Comparison of ENCODE assay signal across 8 cellular contexts in genomic region chr17:18041776-18042175, GRCh38. TPM values are rescaled to one million over a fixed set of nuclear protein-coding genes. Genes with fewer than 3 reads are reported as not detected.
DNase-seq lines count a peak whose midpoint lies in the region; ATAC-seq and TF ChIP-seq lines count a peak whose summit lies in the region.

No MANE protein-coding gene starts in this region.

- H3K27ac ChIP-seq in stomach (no peak overlapping the region), H9 (ENCODE audit: insufficient read length, low read depth, low read length) (no peak overlapping the region), colonic mucosa (no peak overlapping the region)

- intact Hi-C loops in activated B cell treated with CpG ODN at 0.5 μM for 24 hours (cut with micrococcal nuclease) (no loop called here), stomach (cut with DNase I; ENCODE audit: low total_unique reads) (no loop called here), colonic mucosa (cut with DNase I) (no loop called here)

- no peak overlapping the region for H2BK15ac ChIP-seq in H9 (ENCODE audit: low read depth, low read length)

- no peak overlapping the region for H4K5ac ChIP-seq in H9 (ENCODE audit: insufficient read length, low read depth, low read length)

- TF ChIP-seq CTCF in activated B cell treated with CpG ODN at 0.5 μM for 24 hours (IDR thresholded peaks at IDR 0.05) (no peak), stomach (IDR thresholded peaks at IDR 0.05) (no peak), H9 (conservative IDR thresholded peaks at IDR 0.05) (no peak), colonic mucosa (IDR thresholded peaks at IDR 0.05) (no peak)

- peak; percentile 73 for DNase-seq in AG08396 (ENCODE audit: low spot score)
- DNase-seq in GM04504 (ENCODE audit: low read depth): peak; percentile 60
- no peak for DNase-seq in activated B cell treated with CpG ODN at 0.5 μM for 24 hours
- DNase-seq in kidney tubule cell (ENCODE audit: low spot score): peak; percentile 54
- no peak for DNase-seq in stomach
- no peak for DNase-seq in H9
- no peak for DNase-seq in colonic mucosa

- no peaks in the 10 kb centered on the region for H4K20me1 ChIP-seq in H9 (ENCODE audit: control insufficient read depth, insufficient read depth, insufficient read length)

- POLR2A ChIA-PET in activated B cell treated with CpG ODN at 0.5 μM for 24 hours (lab: Charles Lee): no interaction called here

- H3K9me3 Mint-ChIP-seq in activated B cell treated with CpG ODN at 0.5 μM for 24 hours (no peaks in the 10 kb centered on the region), H9 (no peaks in the 10 kb centered on the region; a peak in 2 of 5 replicates)

- H3K36me3 Mint-ChIP-seq in activated B cell treated with CpG ODN at 0.5 μM for 24 hours (ENCODE audit: low read depth): peaks cover 18% of the 10 kb centered on the region
- peaks cover 3 to 14% (median 7%) of the 10 kb centered on the region in 3 experiments; a peak in 6 of 7 replicates for H3K36me3 Mint-ChIP-seq in H9 (ENCODE audit: insufficient read depth in 1 of 3, low read depth in 3 of 3)

- H3K79me1 ChIP-seq in H9 (ENCODE audit: insufficient read depth, low read depth, low read length, poor library complexity, severe bottlenecking): no peaks in the 10 kb centered on the region

- no peak overlapping the region for H3K9ac ChIP-seq in H9 (ENCODE audit: extremely low read depth, insufficient read length, low read length)
- no peak overlapping the region for H3K9ac ChIP-seq in colonic mucosa (ENCODE audit: low read depth in 2 of 2, low read length in 2 of 2)

- H3K4me2 ChIP-seq in H9 (ENCODE audit: insufficient read depth, insufficient read length, low read length): no peak overlapping the region

- TF ChIP-seq POLR2A in stomach (IDR thresholded peaks at IDR 0.05): no peak

- H3K27ac Mint-ChIP-seq in activated B cell treated with CpG ODN at 0.5 μM for 24 hours: no peak overlapping the region
- H3K27ac Mint-ChIP-seq in H9: no peak overlapping the region

- H3K9me3 ChIP-seq in stomach: no peaks in the 10 kb centered on the region
- no peaks in the 10 kb centered on the region for H3K9me3 ChIP-seq in H9 (ENCODE audit: control insufficient read depth, low read depth, low read length)
- no peaks in the 10 kb centered on the region for H3K9me3 ChIP-seq in colonic mucosa

- H3K4me3 ChIP-seq in stomach (no peak overlapping the region), colonic mucosa (no peak overlapping the region)

- H3K4me1 ChIP-seq in stomach: peaks cover 27 to 51% (median 41%) of the 10 kb centered on the region in 4 donors
- no peaks in the 10 kb centered on the region; the same call in 1 of the 2 replicates for H3K4me1 ChIP-seq in H9 (ENCODE audit: insufficient read depth, low read length)
- peaks cover 10% of the 10 kb centered on the region for H3K4me1 ChIP-seq in colonic mucosa

- no peak overlapping the region for H4K8ac ChIP-seq in H9 (replicated peaks; ENCODE audit: insufficient read length, low read depth, low read length)

- H3K36me3 ChIP-seq in stomach: peaks cover 0 to 19% (median 17%) of the 10 kb centered on the region in 4 donors
- H3K36me3 ChIP-seq in colonic mucosa: no peaks in the 10 kb centered on the region

- H3K18ac ChIP-seq in H9 (ENCODE audit: insufficient read length, low read depth, low read length): no peak overlapping the region

- no peak overlapping the region for H2AFZ ChIP-seq in H9 (ENCODE audit: low read length)

- CTCF ChIA-PET in activated B cell treated with CpG ODN at 0.5 μM for 24 hours (lab: Charles Lee): no interaction called here

- no peak overlapping the region for H3K14ac ChIP-seq in H9 (ENCODE audit: insufficient read depth, low read length)

- H3T11ph ChIP-seq in H9 (ENCODE audit: low read length): no peak overlapping the region

- H2AK5ac ChIP-seq in H9 (ENCODE audit: insufficient read length, low read length): no peak overlapping the region

- ATAC-seq in activated B cell treated with CpG ODN at 0.5 μM for 24 hours (ENCODE audit: low read depth) (no peak), HG02885 (IDR thresholded peaks at IDR 0.05; ENCODE audit: poor library complexity, unreplicated experiment) (no peak)

- H3K4ac ChIP-seq in H9 (ENCODE audit: low read depth, low read length): no peak overlapping the region

- H3K27me3 ChIP-seq in stomach (no peaks in the 10 kb centered on the region), H9 (ENCODE audit: insufficient read depth, low read length) (no peaks in the 10 kb centered on the region), colonic mucosa (no peaks in the 10 kb centered on the region)

- H3K4me3 Mint-ChIP-seq in activated B cell treated with CpG ODN at 0.5 μM for 24 hours (peak overlapping the region; percentile 15), H9 (peak overlapping the region in 1 of 2 experiments; percentile 65; a peak in 2 of 5 replicates)

- no peak overlapping the region for H3K56ac ChIP-seq in H9 (ENCODE audit: insufficient read length, low read depth, low read length)

- no peak overlapping the region for H4K91ac ChIP-seq in H9 (ENCODE audit: insufficient read length, low read depth, low read length)

- H3K23me2 ChIP-seq in H9 (ENCODE audit: insufficient read length, low read depth, low read length, poor library complexity, severe bottlenecking): peaks cover 12% of the 10 kb centered on the region

- H3K79me2 ChIP-seq in H9 (ENCODE audit: insufficient read depth, low read length): no peaks in the 10 kb centered on the region

- H3K23ac ChIP-seq in H9 (ENCODE audit: insufficient read length, low read depth, low read length): no peak overlapping the region

- TF ChIP-seq EP300 in stomach (IDR thresholded peaks at IDR 0.05): no peak

- 33 to 58% (median 42%) methylated on average over 1 of the region's 1 CpG for WGBS in stomach, 5 donors
- no CpG with 5 or more reads among the region's 1 CpG for WGBS in H9 (ENCODE audit: extremely low coverage, insufficient read length, low lambda C conversion rate)

- H3K4me1 Mint-ChIP-seq in activated B cell treated with CpG ODN at 0.5 μM for 24 hours: peaks cover 49% of the 10 kb centered on the region
- H3K4me1 Mint-ChIP-seq in H9: peaks cover 29 to 35% of the 10 kb centered on the region in 2 experiments

- no peaks in the 10 kb centered on the region for H3K27me3 Mint-ChIP-seq in activated B cell treated with CpG ODN at 0.5 μM for 24 hours
- peaks cover 4% of the 10 kb centered on the region for H3K27me3 Mint-ChIP-seq in H9 (ENCODE audit: low read depth)

- H2BK20ac ChIP-seq in H9 (ENCODE audit: low read depth, low read length, poor library complexity, severe bottlenecking): no peak overlapping the region

- no peak overlapping the region for H2BK12ac ChIP-seq in H9 (ENCODE audit: insufficient read length, low read depth, low read length)

- H2BK5ac ChIP-seq in H9 (ENCODE audit: insufficient read length, low read length): no peak overlapping the region

- no peak overlapping the region for H2BK120ac ChIP-seq in H9 (ENCODE audit: low read depth, low read length, poor library complexity, severe bottlenecking)

RNA-seq across cellular contexts. Expression of gene GID4, which starts 2.6 kb away (rescaled TPM):
- total RNA-seq in activated B cell treated with CpG ODN at 0.5 μM for 24 hours (6.8 and 7.3 TPM in 2 replicates), stomach (10 to 100 TPM in 3 of 5 donors, 1 to 10 TPM in 2; 3.5 to 18.1 (median 11.6) TPM), H9 (2021) (11.4 and 11.9 TPM in 2 replicates), colonic mucosa (1 to 10 TPM; 5.2 to 8.0 TPM)
- 1 to 10 TPM; 3.2 to 4.7 (median 3.5) TPM for polyA plus RNA-seq in stomach

RNA-seq across cellular contexts. Expression of gene ATPAF2, which starts 2.8 kb away (rescaled TPM):
- total RNA-seq in activated B cell treated with CpG ODN at 0.5 μM for 24 hours: 60.7 and 69.1 TPM in 2 replicates
- total RNA-seq in stomach: 100 to 1,000 TPM in 1 of 5 donors, 10 to 100 TPM in 2, 1 to 10 TPM in 2; 5.4 to 250 (median 17.6) TPM
- polyA plus RNA-seq in stomach: 10 to 100 TPM; 10.4 to 24.2 (median 20.6) TPM
- 20.2 and 21.4 TPM in 2 replicates for total RNA-seq in H9 (2021)
- total RNA-seq in colonic mucosa: 10 to 100 TPM; 23.5 to 44.5 TPM

RNA-seq across cellular contexts. Expression of gene DRG2, which starts 46.0 kb away (rescaled TPM):
- total RNA-seq in activated B cell treated with CpG ODN at 0.5 μM for 24 hours (55.7 and 67.1 TPM in 2 replicates), stomach (10 to 100 TPM in 4 of 5 donors, 1 to 10 TPM in 1; 3.2 to 57.2 (median 41.4) TPM), H9 (2021) (48.5 and 52.0 TPM in 2 replicates), colonic mucosa (10 to 100 TPM; 25.6 to 36.9 TPM)
- 10 to 100 TPM; 28.8 to 42.5 (median 34.1) TPM for polyA plus RNA-seq in stomach

Comparison
In these comparisons a context has a peak if more than half of its experiments do, and no peak if none do; other contexts are left out.
1. DNase-seq: peak in AG08396 (single experiment), GM04504 (single experiment) and kidney tubule cell (single experiment); none in activated B cell treated with CpG ODN at 0.5 μM for 24 hours (single experiment), stomach (single experiment), H9 (single experiment) and colonic mucosa (single experiment).